Comparison of ENCODE assay signal across 10 cellular contexts in the genomic region with DNA sequence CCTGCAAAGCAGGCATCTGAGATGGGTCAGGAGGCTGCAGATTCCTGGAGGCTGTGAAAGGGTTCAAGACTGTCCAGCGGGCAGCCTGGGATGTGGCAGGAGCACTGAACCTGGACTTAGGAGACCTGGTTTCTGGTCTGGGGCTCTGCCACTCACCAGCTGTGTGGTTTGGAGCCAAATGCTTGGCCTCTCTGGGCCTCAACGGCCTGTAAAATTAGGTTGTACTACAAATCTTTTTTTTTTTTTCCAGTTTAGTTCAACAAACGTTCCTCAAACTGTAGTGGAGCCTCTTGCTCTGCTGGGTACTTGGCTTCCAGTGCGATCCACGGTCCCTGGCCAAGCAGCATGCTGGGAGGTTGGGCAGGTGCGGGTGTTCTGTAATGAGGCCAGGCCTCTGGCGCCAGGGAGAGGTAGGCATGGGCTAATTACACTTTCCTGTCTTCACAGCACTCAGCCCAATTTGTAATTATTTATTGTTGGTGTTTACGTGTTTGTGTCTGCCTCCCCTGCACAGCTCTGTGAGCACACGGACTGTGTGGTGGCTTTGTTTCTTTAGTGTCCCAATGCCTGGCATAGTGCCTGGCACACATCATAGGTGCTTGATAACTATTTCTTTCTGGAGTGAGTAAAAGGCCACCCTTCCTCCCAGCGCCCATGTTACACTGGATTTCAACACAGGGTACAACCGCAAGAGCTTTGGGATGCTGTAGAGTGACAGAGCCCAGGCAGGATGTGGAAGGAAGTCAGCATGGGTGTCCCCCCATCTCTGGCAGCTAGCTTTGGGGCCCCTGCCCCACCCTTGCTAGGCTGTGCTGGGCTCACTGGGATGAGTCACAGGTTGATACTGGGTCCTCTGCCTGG. TPM values are rescaled to one million over a fixed set of nuclear protein-coding genes. Genes with fewer than 3 reads are reported as not detected.
DNase-seq lines count a peak whose midpoint lies in the region; ATAC-seq and TF ChIP-seq lines count a peak whose summit lies in the region.
"Had no signal": no experiment of that assay in that cellular context is flagged by ENCODE, and none has a peak within 500 bp of the region (broad histone marks: within the 10 kb centered on the region; RNA-seq: fewer than 3 reads in every experiment).

No MANE protein-coding gene starts in this region.

- TF ChIP-seq CTCF in gastroesophageal sphincter (IDR thresholded peaks at IDR 0.05): no peak
- no peak for TF ChIP-seq CTCF in stomach (IDR thresholded peaks at IDR 0.05)
- TF ChIP-seq CTCF in GM10248 (IDR thresholded peaks at IDR 0.05; ENCODE audit: control extremely low read depth, extremely low read depth, low read depth, missing control alignments): no peak

- H3K4me3 ChIP-seq in gastroesophageal sphincter (no peak overlapping the region), stomach (no peak overlapping the region)

- DNase-seq in NOMO-1 treated with DMSO at 0.1 percent for 48 hours (lab: John Stamatoyannopoulos, UW; ENCODE audit: unreplicated experiment): peak; percentile 79
- peak; percentile 57 for DNase-seq in stomach
- DNase-seq in OCI-M2 (lab: John Stamatoyannopoulos, UW; ENCODE audit: unreplicated experiment): no peak
- DNase-seq in GM10248 (ENCODE audit: extremely low spot score): no peak
- DNase-seq: activated CD4-positive, alpha-beta T cell treated with anti-CD3 and anti-CD28 coated beads for 48 hours; left cardiac atrium; RPMI8226 had no signal

- H3K4me1 ChIP-seq in gastroesophageal sphincter (peaks cover 0 to 37% (median 22%) of the 10 kb centered on the region in 3 donors), stomach (peaks cover 13 to 47% (median 18%) of the 10 kb centered on the region in 4 donors)

- H3K27ac ChIP-seq in gastroesophageal sphincter (peak overlapping the region in 3 of 4 donors; percentile 31 to 47 (median 41)), stomach (peak overlapping the region in 3 of 5 donors; percentile 34 to 67 (median 60))

- POLR2A ChIA-PET in GM10248 (lab: Yijun Ruan, JAX): no interaction called here

- ATAC-seq in gastroesophageal sphincter (peak; percentile 59), HG03159 (IDR thresholded peaks at IDR 0.05; ENCODE audit: unreplicated experiment) (no peak)

- no peaks in the 10 kb centered on the region for H3K9me3 ChIP-seq in gastroesophageal sphincter
- no peaks in the 10 kb centered on the region for H3K9me3 ChIP-seq in stomach

- TF ChIP-seq POLR2A in gastroesophageal sphincter (IDR thresholded peaks at IDR 0.05) (no peak), stomach (IDR thresholded peaks at IDR 0.05) (no peak)

- CTCF ChIA-PET in GM10248 (lab: Yijun Ruan, JAX): interaction anchor here (0.9 to 1.5 kb wide), 2 partner anchors 11 to 81 kb away, joined by 3 read pairs; no protein-coding TSS in a partner anchor

- TF ChIP-seq RAD21 in Ishikawa (IDR thresholded peaks at IDR 0.05; ENCODE audit: low read depth): no peak

- H3K27me3 ChIP-seq in gastroesophageal sphincter: peaks cover 3% of the 10 kb centered on the region
- H3K27me3 ChIP-seq in stomach: peaks cover 0 to 14% (median 0%) of the 10 kb centered on the region in 3 donors

- no peaks in the 10 kb centered on the region for H3K36me3 ChIP-seq in gastroesophageal sphincter
- H3K36me3 ChIP-seq in stomach: no peaks in the 10 kb centered on the region

- TF ChIP-seq EP300 in Ishikawa (IDR thresholded peaks at IDR 0.05; ENCODE audit: borderline replicate concordance) (peak; percentile 46; the same call in 1 of the 2 replicates), gastroesophageal sphincter (IDR thresholded peaks at IDR 0.05) (no peak), stomach (IDR thresholded peaks at IDR 0.05) (no peak)

- 70 to 82% methylated on average over 3 to 4 of the region's 11 CpGs for WGBS in gastroesophageal sphincter (ENCODE audit: low coverage in 1 of 2), 2 donors
- WGBS in stomach, 5 donors: 39 to 56% (median 44%) methylated on average over 11 of the region's 11 CpGs

- intact Hi-C loops in stomach (cut with DNase I; ENCODE audit: low total_unique reads): no loop called here

TF ChIP-seq in Ishikawa, 13 proteins besides CTCF, POLR2A, EP300 and RAD21:
- TF ChIP-seq ZBTB7A (IDR thresholded peaks at IDR 0.05; ENCODE audit: low read depth): no peak
- TF ChIP-seq TEAD4 (IDR thresholded peaks at IDR 0.05): 0 out of 2 replicates have a peak, but pooled peaks have one; percentile 25
- TF ChIP-seq, protein P1, sequence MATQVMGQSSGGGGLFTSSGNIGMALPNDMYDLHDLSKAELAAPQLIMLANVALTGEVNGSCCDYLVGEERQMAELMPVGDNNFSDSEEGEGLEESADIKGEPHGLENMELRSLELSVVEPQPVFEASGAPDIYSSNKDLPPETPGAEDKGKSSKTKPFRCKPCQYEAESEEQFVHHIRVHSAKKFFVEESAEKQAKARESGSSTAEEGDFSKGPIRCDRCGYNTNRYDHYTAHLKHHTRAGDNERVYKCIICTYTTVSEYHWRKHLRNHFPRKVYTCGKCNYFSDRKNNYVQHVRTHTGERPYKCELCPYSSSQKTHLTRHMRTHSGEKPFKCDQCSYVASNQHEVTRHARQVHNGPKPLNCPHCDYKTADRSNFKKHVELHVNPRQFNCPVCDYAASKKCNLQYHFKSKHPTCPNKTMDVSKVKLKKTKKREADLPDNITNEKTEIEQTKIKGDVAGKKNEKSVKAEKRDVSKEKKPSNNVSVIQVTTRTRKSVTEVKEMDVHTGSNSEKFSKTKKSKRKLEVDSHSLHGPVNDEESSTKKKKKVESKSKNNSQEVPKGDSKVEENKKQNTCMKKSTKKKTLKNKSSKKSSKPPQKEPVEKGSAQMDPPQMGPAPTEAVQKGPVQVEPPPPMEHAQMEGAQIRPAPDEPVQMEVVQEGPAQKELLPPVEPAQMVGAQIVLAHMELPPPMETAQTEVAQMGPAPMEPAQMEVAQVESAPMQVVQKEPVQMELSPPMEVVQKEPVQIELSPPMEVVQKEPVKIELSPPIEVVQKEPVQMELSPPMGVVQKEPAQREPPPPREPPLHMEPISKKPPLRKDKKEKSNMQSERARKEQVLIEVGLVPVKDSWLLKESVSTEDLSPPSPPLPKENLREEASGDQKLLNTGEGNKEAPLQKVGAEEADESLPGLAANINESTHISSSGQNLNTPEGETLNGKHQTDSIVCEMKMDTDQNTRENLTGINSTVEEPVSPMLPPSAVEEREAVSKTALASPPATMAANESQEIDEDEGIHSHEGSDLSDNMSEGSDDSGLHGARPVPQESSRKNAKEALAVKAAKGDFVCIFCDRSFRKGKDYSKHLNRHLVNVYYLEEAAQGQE (IDR thresholded peaks at IDR 0.05; ENCODE audit: low read depth): no peak
- TF ChIP-seq FOXM1 (IDR thresholded peaks at IDR 0.05; ENCODE audit: borderline replicate concordance, low read depth): peak; percentile 40; the same call in 1 of the 2 replicates
- TF ChIP-seq EGR1 (IDR thresholded peaks at IDR 0.05): no peak
- TF ChIP-seq NFIC (IDR thresholded peaks at IDR 0.05): peak; percentile 75; the same call in 1 of the 2 replicates
- TF ChIP-seq TCF12 (IDR thresholded peaks at IDR 0.05; ENCODE audit: low read depth): peak; percentile 72
- no peak for TF ChIP-seq YY1 (IDR thresholded peaks at IDR 0.05; ENCODE audit: low read depth)
- TF ChIP-seq CEBPB (IDR thresholded peaks at IDR 0.05): no peak
- TF ChIP-seq MAX (IDR thresholded peaks at IDR 0.05): peak; percentile 67; the same call in 1 of the 2 replicates
- no peak for TF ChIP-seq CREB1 (IDR thresholded peaks at IDR 0.05; ENCODE audit: low read depth)
TF ChIP-seq in Ishikawa: peak in this region for 5.

RNA-seq across cellular contexts. Expression of gene KRT80, which starts 5.8 kb away (rescaled TPM):
- total RNA-seq in gastroesophageal sphincter (under 1 TPM in 3 of 4 donors, not detected in 1; 0.16 to 0.54 (median 0.31) TPM), stomach (under 1 TPM in 3 of 5 donors, not detected in 2; 0.29 to 0.45 (median 0.37) TPM)
- 1 to 10 TPM in 2 of 3 donors, not detected in 1; 3.1 to 3.7 TPM for polyA plus RNA-seq in stomach

RNA-seq across cellular contexts. Expression of gene KRT7, which starts 35.4 kb away (rescaled TPM):
- 10 to 100 TPM in 1 of 4 donors, 1 to 10 TPM in 2, under 1 TPM in 1; 0.47 to 78.7 (median 4.3) TPM for total RNA-seq in gastroesophageal sphincter
- 100 to 1,000 TPM in 1 of 5 donors, 10 to 100 TPM in 2, not detected in 2; 47.0 to 186 (median 95.8) TPM for total RNA-seq in stomach
- polyA plus RNA-seq in stomach: 100 to 1,000 TPM in 2 of 3 donors, 1 to 10 TPM in 1; 6.4 to 214 (median 138) TPM

Comparison
In these comparisons a context has a peak if more than half of its experiments do, and no peak if none do; other contexts are left out.
1. DNase-seq: peak in NOMO-1 treated with DMSO at 0.1 percent for 48 hours (single experiment) and stomach (single experiment); none in OCI-M2 (single experiment) and GM10248 (single experiment).